13 cellular contexts compared by ENCODE assay signal in genomic region chr20:58139849-58140786, GRCh38.
"Had no signal": no experiment of that assay in that cellular context is flagged by ENCODE, and none has a peak within 500 bp of the region (broad histone marks: within the 10 kb centered on the region; RNA-seq: fewer than 3 reads in every experiment).

No MANE protein-coding gene starts in this region.

- DNase-seq: activated CD4-positive, alpha-beta T cell treated with anti-CD3 and anti-CD28 coated beads, Interleukin-2, amount 50 U/mL, for 1 hour; activated naive CD4-positive, alpha-beta T cell; activated T-cell treated with anti-CD3 and anti-CD28 coated beads for 4 hours; colonic mucosa; effector CD4-positive, alpha-beta T cell; esophagus squamous epithelium; heart right ventricle; left ventricle myocardium superior; natural killer cell; stimulated activated CD8-positive, alpha-beta memory T cell treated with anti-CD3 and anti-CD28 coated beads, Interleukin-4, amount 100 ng/mL, for 48 hours; stimulated activated naive CD4-positive, alpha-beta T cell; T1000 had no signal

- H3K4me3 ChIP-seq: colonic mucosa, esophagus squamous epithelium, heart right ventricle, tibial artery had no signal

- H3K27me3 ChIP-seq: colonic mucosa had no signal

- H3K27ac ChIP-seq: colonic mucosa, esophagus squamous epithelium, heart right ventricle, tibial artery had no signal
